ENCODE assay signal across 8 cellular contexts in genomic region chr13:24264976-24265375, GRCh38.
DNase-seq lines count a peak whose midpoint lies in the region; ATAC-seq and FAIRE-seq lines count a peak whose summit lies in the region.

No MANE protein-coding gene starts in this region.

- peak; percentile 68 for ATAC-seq in GM19328 (IDR thresholded peaks at IDR 0.05; ENCODE audit: unreplicated experiment)

- DNase-seq in UCSD-AML1 (lab: John Stamatoyannopoulos, UW; ENCODE audit: unreplicated experiment) (peak; percentile 45), putamen (ENCODE audit: low spot score) (no peak), HTR-8/SVneo (ENCODE audit: insufficient read length, low spot score) (no peak), NCI-H2029 treated with DMSO at 0.1 percent for 48 hours (lab: John Stamatoyannopoulos, UW) (no peak), NCI-H510A treated with DMSO at 0.1 percent for 48 hours (lab: John Stamatoyannopoulos, UW) (no peak)
- DNase-seq in activated naive CD8-positive, alpha-beta T cell treated with anti-CD3 and anti-CD28 coated beads, Interleukin-2, amount 50 U/mL, for 16 hours (ENCODE audit: low read depth, low spot score) = peak; percentile 35
- peak; percentile 49 to 58 (median 52) for DNase-seq in stimulated activated CD4-positive, alpha-beta T cell treated with anti-CD3 and anti-CD28 coated beads, TNF-alpha, amount 100 ng/mL, for 1 hour (ENCODE audit: low read depth in 3 of 3, low spot score in 1 of 3)

- no peak for FAIRE-seq in HTR-8/SVneo (lab: Jason Lieb, UNC)

Comparison
In these comparisons a context has a peak if more than half of its experiments do, and no peak if none do; other contexts are left out.
1. DNase-seq: peak in UCSD-AML1 (single experiment), activated naive CD8-positive, alpha-beta T cell treated with anti-CD3 and anti-CD28 coated beads, Interleukin-2, amount 50 U/mL, for 16 hours (single experiment) and stimulated activated CD4-positive, alpha-beta T cell treated with anti-CD3 and anti-CD28 coated beads, TNF-alpha, amount 100 ng/mL, for 1 hour (3 of 3); none in putamen (single experiment), HTR-8/SVneo (single experiment), NCI-H2029 treated with DMSO at 0.1 percent for 48 hours (single experiment) and NCI-H510A treated with DMSO at 0.1 percent for 48 hours (single experiment).